Comparison of ENCODE assay signal across 8 cellular contexts in genomic region chr11:85627998-85628770, GRCh38. TPM values are rescaled to one million over a fixed set of nuclear protein-coding genes. Genes with fewer than 3 reads are reported as not detected.
DNase-seq lines count a peak whose midpoint lies in the region; ATAC-seq and TF ChIP-seq lines count a peak whose summit lies in the region.

TMEM126B (plus strand) TSS chr11:85628593; CDS start chr11:85628608, 15 bp downstream.

- H3K9ac ChIP-seq in mucosa of stomach (ENCODE audit: low read length), result peak within 1 kb of the TSS; percentile 84

- H3K27ac ChIP-seq in PC-9, result peak within 1 kb of the TSS; percentile 65

- H3K4me2 ChIP-seq in PC-9, result peak within 1 kb of the TSS; percentile 86

- H3K27me3 ChIP-seq in PC-9 (ENCODE audit: insufficient read depth, low read depth) (no peaks in the 10 kb centered on the region), mucosa of stomach (ENCODE audit: control insufficient read depth, insufficient read depth, low read length) (no peaks in the 10 kb centered on the region)

- H3K9me2 ChIP-seq in PC-9 (ENCODE audit: insufficient read depth), result no peaks in the 10 kb centered on the region

- H3K4me3 ChIP-seq in Jurkat, Clone E6-1 (ENCODE audit: low read length), result peak within 1 kb of the TSS; percentile 93
- H3K4me3 ChIP-seq in PC-9, result peak within 1 kb of the TSS; percentile 79
- peak within 1 kb of the TSS; percentile 85 for H3K4me3 ChIP-seq in epithelial cell of proximal tubule (ENCODE audit: low read depth, low read length)
- peak within 1 kb of the TSS; percentile 90 for H3K4me3 ChIP-seq in mucosa of stomach (ENCODE audit: low read length)

- H3K79me2 ChIP-seq in PC-9 (ENCODE audit: low read depth), result peaks cover 44% of the 10 kb centered on the region

- TF ChIP-seq CTCF in PC-9 (conservative IDR thresholded peaks at IDR 0.05), result no peak
- no peak for TF ChIP-seq CTCF in epithelial cell of proximal tubule (conservative IDR thresholded peaks at IDR 0.05; ENCODE audit: low read depth, low read length)

- DNase-seq in DMS153 (lab: John Stamatoyannopoulos, UW) (peak; percentile 97), PC-9 (peak; percentile 96 to 99), epithelial cell of proximal tubule (ENCODE audit: low read depth) (no peak)
- DNase-seq in Jurkat, Clone E6-1 (ENCODE audit: low read depth, low spot score), result peak; percentile 91
- peak; percentile 94 for DNase-seq in activated T-cell treated with anti-CD3 and anti-CD28 coated beads, Interleukin-2, amount 50 U/mL, for 1 hour
- DNase-seq in stimulated activated CD8-positive, alpha-beta memory T cell treated with anti-CD3 and anti-CD28 coated beads, Interleukin-7, amount 100 ng/mL, for 1 hour (ENCODE audit: low read depth in 2 of 2), result peak; percentile 89

- CTCF ChIA-PET in PC-9 (lab: Charles Lee), result no interaction called here

- H3K9me3 ChIP-seq in PC-9 (ENCODE audit: insufficient read depth, low read depth), result no peaks in the 10 kb centered on the region
- H3K9me3 ChIP-seq in mucosa of stomach (ENCODE audit: control insufficient read depth, low read length), result no peaks in the 10 kb centered on the region

- peaks cover 29% of the 10 kb centered on the region for H3K4me1 ChIP-seq in PC-9 (replicated peaks; ENCODE audit: insufficient read depth)
- H3K4me1 ChIP-seq in mucosa of stomach (ENCODE audit: control insufficient read depth, insufficient read depth, low read length), result peaks cover 4% of the 10 kb centered on the region

- H4K20me1 ChIP-seq in PC-9 (ENCODE audit: insufficient read depth), result no peaks in the 10 kb centered on the region

- peak; percentile 99 for ATAC-seq in GM21619 (IDR thresholded peaks at IDR 0.05; ENCODE audit: unreplicated experiment)

- H2AFZ ChIP-seq in PC-9, result peak within 1 kb of the TSS; percentile 89

- POLR2A ChIA-PET in PC-9 (lab: Charles Lee; ENCODE audit: unreplicated experiment), result interaction anchor here (0.6 to 1.2 kb wide), 9 partner anchors 19 to 938 kb away, joined by 3 to 9 read pairs (median 6); partner anchors contain the start of genes EED and TMEM126A

- no TSS peak for BruUV-seq in PC-9 (replicated peaks; lab: Mats Ljungman, UMichigan)

- peaks cover 14% of the 10 kb centered on the region for H3K36me3 ChIP-seq in PC-9 (ENCODE audit: low read depth)
- no peaks in the 10 kb centered on the region for H3K36me3 ChIP-seq in mucosa of stomach (ENCODE audit: control insufficient read depth, insufficient read depth, low read length)

- intact Hi-C loops in PC-9 (cut with micrococcal nuclease; ENCODE audit: unreplicated experiment), result loop anchor here (2.0 to 10.0 kb wide), 3 partner anchors 37 to 617 kb away; partner anchors contain the start of genes CREBZF and EED

- H3F3A ChIP-seq in PC-9 (ENCODE audit: insufficient read depth, low read depth), result peaks cover 6% of the 10 kb centered on the region; the same call in 1 of the 2 replicates

RNA-seq across cellular contexts. Expression of gene TMEM126B, which starts in this region (rescaled TPM):
- polyA plus RNA-seq in Jurkat, Clone E6-1 (2012; ENCODE audit: insufficient read depth, insufficient read length), result 87.5 TPM
- total RNA-seq in PC-9 (2021), result 32.6 and 38.1 TPM in 2 replicates
- 68.8 and 86.8 TPM in 2 replicates for total RNA-seq in epithelial cell of proximal tubule
